In the genomic region with DNA sequence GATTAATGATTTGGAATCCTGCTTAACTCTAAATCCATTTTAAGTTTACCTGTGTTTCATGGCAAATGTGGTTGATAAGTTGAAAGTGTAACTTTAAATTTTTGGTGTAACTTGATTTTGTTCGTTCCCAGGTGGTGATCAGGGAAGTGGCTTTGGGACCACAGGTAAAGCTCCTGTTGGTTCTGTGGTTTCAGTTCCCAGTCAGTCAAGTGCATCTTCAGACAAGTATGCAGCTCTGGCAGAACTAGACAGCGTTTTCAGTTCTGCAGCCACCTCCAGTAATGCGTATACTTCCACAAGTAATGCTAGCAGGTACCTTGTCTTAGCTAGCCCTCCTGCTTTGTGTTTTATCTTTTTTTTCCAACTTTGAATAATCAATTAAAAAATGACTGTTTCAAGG, we compare ENCODE assay signal across 13 cellular contexts.
DNase-seq lines count a peak whose midpoint lies in the region; ATAC-seq and TF ChIP-seq lines count a peak whose summit lies in the region.
"Had no signal": no experiment of that assay in that cellular context is flagged by ENCODE, and none has a peak within 500 bp of the region (broad histone marks: within the 10 kb centered on the region; RNA-seq: fewer than 3 reads in every experiment).

No MANE protein-coding gene starts in this region.

- no peaks in the 10 kb centered on the region for H3K4me1 ChIP-seq in body of pancreas

- no peaks in the 10 kb centered on the region for H3K27me3 ChIP-seq in body of pancreas

- H3K36me3 ChIP-seq in body of pancreas (replicated peaks in 1 of 2; ENCODE audit: insufficient read depth in 1 of 2, low read depth in 2 of 2), result peaks cover 0 to 13% of the 10 kb centered on the region in 2 donors

- no peak overlapping the region for H3K4me3 ChIP-seq in body of pancreas

- intact Hi-C loops in activated naive CD4-positive, alpha-beta T cell treated with anti-CD3 and anti-CD28 coated beads for 36 hours (cut with micrococcal nuclease), result no loop called here
- intact Hi-C loops in body of pancreas (cut with DNase I) (no loop called here), Right ventricle myocardium inferior (cut with DNase I) (no loop called here)

- H3K9me3 Mint-ChIP-seq in activated naive CD4-positive, alpha-beta T cell treated with anti-CD3 and anti-CD28 coated beads for 36 hours, result peaks cover 1% of the 10 kb centered on the region
- H3K9me3 Mint-ChIP-seq: T-helper 1 cell treated with Interleukin-12 subunit alpha and Interleukin-12 subunit beta and Interleukin-4 antibody, amounts not matched to agents 30 μg/mL and 1 μg/mL, for 36 hours had no signal

- DNase-seq in activated naive CD4-positive, alpha-beta T cell treated with anti-CD3 and anti-CD28 coated beads for 36 hours, result no peak
- DNase-seq in activated naive CD4-positive, alpha-beta T cell treated with Interleukin-2 at 50 U/mL for 16 hours, result no peak
- DNase-seq in NCI-H2196 (lab: John Stamatoyannopoulos, UW; ENCODE audit: unreplicated experiment), result no peak
- DNase-seq in stimulated activated CD4-positive, alpha-beta T cell treated with anti-CD3 and anti-CD28 coated beads, Interleukin-4, amount 100 ng/mL, for 4 hours, result no peak
- DNase-seq in body of pancreas, result no peak
- DNase-seq in Right ventricle myocardium inferior (ENCODE audit: missing footprints), result no peak
- DNase-seq: activated CD8-positive, alpha-beta T cell treated with anti-CD3 and anti-CD28 coated beads for 36 hours; DMS 273 treated with DMSO at 0.1 percent for 48 hours; NCI-H1417 treated with DMSO at 0.1 percent for 48 hours; stimulated activated CD4-positive, alpha-beta T cell treated with anti-CD3 and anti-CD28 coated beads, Interleukin-12 subunit alpha, Interleukin-12 subunit beta, amount 100 ng/mL, for 4 hours had no signal

- no peak overlapping the region for H3K27ac ChIP-seq in body of pancreas

- H3K27ac Mint-ChIP-seq in activated naive CD4-positive, alpha-beta T cell treated with anti-CD3 and anti-CD28 coated beads for 36 hours, result peak overlapping the region; percentile 4
- H3K27ac Mint-ChIP-seq: activated CD8-positive, alpha-beta T cell treated with anti-CD3 and anti-CD28 coated beads for 36 hours; T-helper 1 cell treated with Interleukin-12 subunit alpha and Interleukin-12 subunit beta and Interleukin-4 antibody, amounts not matched to agents 30 μg/mL and 1 μg/mL, for 36 hours had no signal

- 88 to 92% methylated on average over 3 of the region's 3 CpGs for WGBS in body of pancreas, 2 donors

- H3K27me3 Mint-ChIP-seq in activated naive CD4-positive, alpha-beta T cell treated with anti-CD3 and anti-CD28 coated beads for 36 hours (ENCODE audit: low read depth), result no peaks in the 10 kb centered on the region
- H3K27me3 Mint-ChIP-seq: activated CD8-positive, alpha-beta T cell treated with anti-CD3 and anti-CD28 coated beads for 36 hours had no signal

- ATAC-seq in GM21723 (IDR thresholded peaks at IDR 0.05; ENCODE audit: unreplicated experiment), result peak; percentile 94
- ATAC-seq in HG03139 (IDR thresholded peaks at IDR 0.05; ENCODE audit: unreplicated experiment), result peak; percentile 76
- no peak for ATAC-seq in body of pancreas
- ATAC-seq in Right ventricle myocardium inferior, result no peak
- ATAC-seq: activated CD8-positive, alpha-beta T cell treated with anti-CD3 and anti-CD28 coated beads for 36 hours had no signal

- TF ChIP-seq CTCF in body of pancreas (IDR thresholded peaks at IDR 0.05), result no peak

- CTCF ChIA-PET in activated naive CD4-positive, alpha-beta T cell treated with anti-CD3 and anti-CD28 coated beads for 36 hours (lab: Charles Lee), result no interaction called here

- H3K4me3 Mint-ChIP-seq in activated naive CD4-positive, alpha-beta T cell treated with anti-CD3 and anti-CD28 coated beads for 36 hours, result no peak overlapping the region
- H3K4me3 Mint-ChIP-seq: activated CD8-positive, alpha-beta T cell treated with anti-CD3 and anti-CD28 coated beads for 36 hours; T-helper 1 cell treated with Interleukin-12 subunit alpha and Interleukin-12 subunit beta and Interleukin-4 antibody, amounts not matched to agents 30 μg/mL and 1 μg/mL, for 36 hours had no signal

- H3K4me1 Mint-ChIP-seq in activated naive CD4-positive, alpha-beta T cell treated with anti-CD3 and anti-CD28 coated beads for 36 hours (ENCODE audit: low read depth), result peaks cover 17% of the 10 kb centered on the region

- peaks cover 56% of the 10 kb centered on the region for H3K36me3 Mint-ChIP-seq in activated naive CD4-positive, alpha-beta T cell treated with anti-CD3 and anti-CD28 coated beads for 36 hours (ENCODE audit: low read depth)

- TF ChIP-seq POLR2A in body of pancreas (IDR thresholded peaks at IDR 0.05), result no peak

- H3K9me3 ChIP-seq in body of pancreas, result no peaks in the 10 kb centered on the region

Comparison
In these comparisons a context has a peak if more than half of its experiments do, and no peak if none do; other contexts are left out.
1. ATAC-seq: peak in GM21723 (single experiment) and HG03139 (single experiment); none in body of pancreas (single experiment) and Right ventricle myocardium inferior (single experiment).